Comparison of ENCODE assay signal across 8 cellular contexts in the genomic region with DNA sequence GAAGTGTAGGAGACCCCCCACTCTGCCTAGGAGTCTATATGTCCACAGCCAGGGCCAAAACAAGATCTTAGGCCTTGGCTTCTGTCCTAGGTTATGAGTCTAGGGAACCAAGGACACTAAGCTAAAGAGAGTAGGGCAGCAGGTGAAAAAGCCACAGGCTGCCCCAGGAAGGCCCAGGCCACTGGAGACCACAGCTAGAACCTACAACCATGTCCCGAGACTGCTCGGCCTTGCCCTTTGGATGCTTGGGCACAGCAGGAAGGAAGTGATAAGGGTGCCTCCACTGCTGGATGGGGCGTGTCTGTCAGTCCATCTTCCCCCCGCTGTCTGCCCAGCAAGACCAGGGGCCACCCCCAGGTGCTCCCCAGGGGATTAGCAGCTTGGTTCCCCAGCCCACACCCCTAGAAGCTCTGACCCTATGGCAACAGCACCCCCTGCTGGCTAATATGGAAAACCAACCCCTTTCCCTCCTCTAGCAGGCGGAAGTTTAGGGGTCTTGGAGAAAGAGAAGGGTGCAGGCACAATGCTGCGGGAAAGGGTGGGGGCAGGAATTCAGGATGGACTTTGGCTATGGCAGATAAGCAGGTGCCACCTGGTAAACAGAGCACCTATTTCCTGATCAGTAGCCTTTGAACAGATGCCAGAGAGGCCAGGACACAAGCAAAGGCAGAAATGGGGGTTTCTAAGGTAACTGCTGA. TPM values are rescaled to one million over a fixed set of nuclear protein-coding genes. Genes with fewer than 3 reads are reported as not detected.
A peak's percentile ranks its signal among the peaks of the same experiment; 100 is the strongest.
DNase-seq lines count a peak whose midpoint lies in the region; ATAC-seq, FAIRE-seq and TF ChIP-seq lines count a peak whose summit lies in the region.

No MANE protein-coding gene starts in this region.

- H3K9me3 ChIP-seq in pancreas, result no peaks in the 10 kb centered on the region

- H3K27me3 ChIP-seq in pancreas, result no peaks in the 10 kb centered on the region

- peak; percentile 9 to 48 for DNase-seq in NCI-H524 (lab: John Stamatoyannopoulos, UW)
- DNase-seq in NCI-H524 treated with DMSO at 0.1 percent for 48 hours (lab: John Stamatoyannopoulos, UW), result no peak
- DNase-seq in RPMI8226, result peak; percentile 69
- DNase-seq in activated effector memory CD4-positive, alpha-beta T cell treated with Interleukin-2 at 50 U/mL for 16 hours, result peak; percentile 50
- DNase-seq in germinal center (ENCODE audit: low spot score), result peak; percentile 75
- peak in 5 of 6 donors; percentile 53 to 70 (median 61) for DNase-seq in pancreas

- no peaks in the 10 kb centered on the region for H3K36me3 ChIP-seq in pancreas

- H3K4me1 ChIP-seq in pancreas, result peaks cover 15 to 53% (median 24%) of the 10 kb centered on the region in 3 donors

- 25 to 29% methylated on average over 6 of the region's 6 CpGs for WGBS in pancreas, 2 donors

- TF ChIP-seq CTCF in pancreas (IDR thresholded peaks at IDR 0.05), result peak; percentile 55 to 82 (median 78)

- no peak overlapping the region for H3K4me3 ChIP-seq in pancreas

- intact Hi-C loops in pancreas (cut with DNase I), result loop anchor here in 2 of 3 donors (2.0 to 10.0 kb wide), 2 partner anchors 116 to 118 kb away; no protein-coding TSS in a partner anchor

- FAIRE-seq in pancreas (lab: Jason Lieb, UNC), result no peak

- H3K27ac ChIP-seq in pancreas, result peak overlapping the region; percentile 19 to 97 (median 76)

- peak; percentile 42 for ATAC-seq in HG03342 (IDR thresholded peaks at IDR 0.05; ENCODE audit: unreplicated experiment)
- ATAC-seq in pancreas, result peak; percentile 8 to 22 (median 17)
- ATAC-seq in HG02973 (IDR thresholded peaks at IDR 0.05; ENCODE audit: unreplicated experiment), result no peak

RNA-seq across cellular contexts. Expression of a gene that starts 10.5 kb away (rescaled TPM):
- 10 to 100 TPM in 4 of 6 donors, 1 to 10 TPM in 2; 7.0 to 28.0 (median 11.1) TPM for total RNA-seq in pancreas
- 10 to 100 TPM in 1 of 2 donors, 1 to 10 TPM in 1; 8.5 to 30.8 TPM for polyA plus RNA-seq in pancreas

RNA-seq across cellular contexts. Expression of a gene that starts 42.2 kb away (rescaled TPM):
- not detected for total RNA-seq in pancreas
- polyA plus RNA-seq in pancreas, result not detected

RNA-seq across cellular contexts. Expression of a gene that starts 55.7 kb away (rescaled TPM):
- total RNA-seq in pancreas, result 10 to 100 TPM; 11.3 to 21.1 (median 17.1) TPM
- polyA plus RNA-seq in pancreas, result 1 to 10 TPM; 5.9 to 7.8 TPM
